In genomic region chr4:15479089-15479912, GRCh38 we compare ENCODE assay signal across 8 cellular contexts. TPM values are rescaled to one million over a fixed set of nuclear protein-coding genes. Genes with fewer than 3 reads are reported as not detected.
DNase-seq lines count a peak whose midpoint lies in the region; ATAC-seq, FAIRE-seq and TF ChIP-seq lines count a peak whose summit lies in the region.

No MANE protein-coding gene starts in this region.

- H3K27me3 ChIP-seq in OCI-LY1 (ENCODE audit: insufficient read depth, low read length), result no peaks in the 10 kb centered on the region
- no peaks in the 10 kb centered on the region for H3K27me3 ChIP-seq in keratinocyte (ENCODE audit: control insufficient read depth, extremely low read depth, insufficient read depth, low read length)

- peak; percentile 35; the same call in 1 of the 2 replicates for TF ChIP-seq CTCF in OCI-LY1 (IDR thresholded peaks at IDR 0.05; ENCODE audit: low read length)
- peak; percentile 66 to 85 (median 76) for TF ChIP-seq CTCF in keratinocyte (optimal IDR thresholded peaks at IDR 0.05 in 1 of 3, IDR thresholded peaks at IDR 0.05 in 1 of 3, conservative IDR thresholded peaks at IDR 0.05 in 1 of 3; ENCODE audit: extremely low read depth in 1 of 3, insufficient read depth in 2 of 3, low read length in 3 of 3)

- dilution Hi-C loops in keratinocyte (cut with MboI; ENCODE audit: extremely low pct_ligation_motif_present, low sequenced_read_pairs), result no loop called here

- H4K20me1 ChIP-seq in OCI-LY1 (ENCODE audit: insufficient read depth, low read length) (no peaks in the 10 kb centered on the region), keratinocyte (ENCODE audit: control insufficient read depth, extremely low read depth, insufficient read depth, low read length) (no peaks in the 10 kb centered on the region)

- H3K9me2 ChIP-seq in OCI-LY1 (ENCODE audit: low read depth, low read length), result no peaks in the 10 kb centered on the region

- DNase-seq in EL, result peak; percentile 83
- peak; percentile 55 for DNase-seq in HuH-7 (ENCODE audit: low spot score)
- peak; percentile 19 for DNase-seq in keratinocyte (ENCODE audit: low read depth, low spot score)
- DNase-seq in stimulated activated naive CD8-positive, alpha-beta T cell treated with anti-CD3 and anti-CD28 coated beads, Interleukin-15, Interleukin-2, amounts not matched to agents 100 U/mL and 50 U/mL, for 24 hours, result no peak

- no peaks in the 10 kb centered on the region for H3K79me2 ChIP-seq in OCI-LY1 (ENCODE audit: insufficient read depth, low read length)
- H3K79me2 ChIP-seq in keratinocyte (ENCODE audit: control insufficient read depth, insufficient read depth, low read length), result no peaks in the 10 kb centered on the region

- H3K4me1 ChIP-seq in OCI-LY1 (ENCODE audit: insufficient read depth, low read length, severe bottlenecking) (no peaks in the 10 kb centered on the region), keratinocyte (ENCODE audit: control insufficient read depth, extremely low read depth, insufficient read depth, low read length) (peaks cover 4% of the 10 kb centered on the region)

- H3K9me3 ChIP-seq in OCI-LY1 (ENCODE audit: low read length), result no peaks in the 10 kb centered on the region
- no peaks in the 10 kb centered on the region for H3K9me3 ChIP-seq in keratinocyte (ENCODE audit: control insufficient read depth, low read depth, low read length)

- H2AFZ ChIP-seq in OCI-LY1 (ENCODE audit: low read length), result no peak overlapping the region
- peak overlapping the region; percentile 98 for H2AFZ ChIP-seq in keratinocyte (ENCODE audit: control insufficient read depth, low read length)

- H3K4me3 ChIP-seq in OCI-LY1 (ENCODE audit: low read depth, low read length, poor library complexity, severe bottlenecking), result no peak overlapping the region
- peak overlapping the region; percentile 28 to 77 (median 72) for H3K4me3 ChIP-seq in keratinocyte (ENCODE audit: control insufficient read depth in 2 of 3, extremely low read depth in 1 of 3, insufficient read depth in 2 of 3, low read depth in 1 of 3, low read length in 3 of 3)

- no peak overlapping the region for H3K9ac ChIP-seq in OCI-LY1 (ENCODE audit: low read length)
- H3K9ac ChIP-seq in keratinocyte (ENCODE audit: control insufficient read depth, extremely low read depth, insufficient read depth, low read length), result peak overlapping the region; percentile 87

- no peak overlapping the region for H3K27ac ChIP-seq in OCI-LY1 (ENCODE audit: low read depth, low read length, poor library complexity, severe bottlenecking)
- H3K27ac ChIP-seq in cingulate gyrus (ENCODE audit: low read depth, low read length), result peak overlapping the region; percentile 90
- H3K27ac ChIP-seq in keratinocyte (ENCODE audit: control insufficient read depth, insufficient read depth, low read length), result peak overlapping the region; percentile 84

- peak; percentile 96 for FAIRE-seq in keratinocyte (lab: Jason Lieb, UNC)

- ATAC-seq in stimulated activated naive CD8-positive, alpha-beta T cell treated with anti-CD3 and anti-CD28 coated beads, Interleukin-15, Interleukin-2, amounts not matched to agents 100 U/mL and 50 U/mL, for 24 hours, result peak; percentile 36
- ATAC-seq in GM19463 (IDR thresholded peaks at IDR 0.05; ENCODE audit: unreplicated experiment), result no peak
- ATAC-seq in HG03135 (IDR thresholded peaks at IDR 0.05; ENCODE audit: unreplicated experiment), result no peak

- H3K36me3 ChIP-seq in OCI-LY1 (ENCODE audit: insufficient read depth, low read length) (no peaks in the 10 kb centered on the region), keratinocyte (ENCODE audit: control insufficient read depth in 2 of 2, extremely low read depth in 1 of 2, insufficient read depth in 2 of 2, low read length in 2 of 2) (peaks cover 0 to 3% of the 10 kb centered on the region in 2 experiments)

- no peaks in the 10 kb centered on the region for H3K9me1 ChIP-seq in keratinocyte (ENCODE audit: control insufficient read depth, extremely low read depth, insufficient read depth, low read length)

- no peaks in the 10 kb centered on the region for H3F3A ChIP-seq in OCI-LY1 (ENCODE audit: insufficient read depth, low read length)

- H3K4me2 ChIP-seq in OCI-LY1 (ENCODE audit: low read length) (no peak overlapping the region), keratinocyte (ENCODE audit: control insufficient read depth, extremely low read depth, insufficient read depth, low read depth, low read length) (peak overlapping the region; percentile 91)

RNA-seq across cellular contexts. Expression of gene CC2D2A, which starts 9.6 kb away (rescaled TPM):
- polyA plus RNA-seq in keratinocyte, result 5.9 to 11.8 TPM (median 8.9 TPM) in 3 replicates
- 1.7 TPM for polyA plus RNA-seq in keratinocyte (2011; ENCODE audit: low read depth)
- polyA plus RNA-seq in keratinocyte (2011; cell fraction: cytosol; rRNA removed), result 8.3 and 10.1 TPM in 2 replicates
- polyA plus RNA-seq in keratinocyte (2011; cell fraction: nucleus; rRNA removed), result 14.7 and 15.2 TPM in 2 replicates
- polyA plus RNA-seq in keratinocyte (2012; ENCODE audit: low replicate concordance), result 1.2 and 6.1 TPM in 2 replicates
- polyA minus RNA-seq in keratinocyte, result 4.1 to 10.6 TPM (median 4.9 TPM) in 3 replicates
- polyA minus RNA-seq in keratinocyte (2011; cell fraction: cytosol; rRNA and poly(A)+ RNA removed), result 6.3 TPM
- 4.4 and 8.9 TPM in 2 replicates for polyA minus RNA-seq in keratinocyte (2011; cell fraction: nucleus; rRNA and poly(A)+ RNA removed)

RNA-seq across cellular contexts. Expression of gene C1QTNF7, which starts 51.5 kb away (rescaled TPM):
- polyA plus RNA-seq in keratinocyte, result not detected in 3 replicates
- polyA plus RNA-seq in keratinocyte (2011; ENCODE audit: low read depth), result not detected
- polyA plus RNA-seq in keratinocyte (2011; cell fraction: cytosol; rRNA removed), result not detected in 2 replicates
- not detected in 2 replicates for polyA plus RNA-seq in keratinocyte (2011; cell fraction: nucleus; rRNA removed)
- 0.11 TPM in 1 of 2 replicates, not detected in the other for polyA plus RNA-seq in keratinocyte (2012; ENCODE audit: low replicate concordance)
- not detected in 3 replicates for polyA minus RNA-seq in keratinocyte
- not detected for polyA minus RNA-seq in keratinocyte (2011; cell fraction: cytosol; rRNA and poly(A)+ RNA removed)
- not detected in 2 replicates for polyA minus RNA-seq in keratinocyte (2011; cell fraction: nucleus; rRNA and poly(A)+ RNA removed)
